ENCODE assay signal across 23 cellular contexts in genomic region chr5:64853777-64854176, GRCh38.
A peak's percentile ranks its signal among the peaks of the same experiment; 100 is the strongest.
DNase-seq lines count a peak whose midpoint lies in the region; FAIRE-seq and TF ChIP-seq lines count a peak whose summit lies in the region.
"Had no signal": no experiment of that assay in that cellular context is flagged by ENCODE, and none has a peak within 500 bp of the region (broad histone marks: within the 10 kb centered on the region; RNA-seq: fewer than 3 reads in every experiment).

No MANE protein-coding gene starts in this region.

- H3K4me1 Mint-ChIP-seq in endodermal cell (no peaks in the 10 kb centered on the region), progenitor cell of endocrine pancreas (ENCODE audit: low read depth) (no peaks in the 10 kb centered on the region)

- H3K4me1 ChIP-seq in MM.1S (ENCODE audit: low read length) (peaks cover 7% of the 10 kb centered on the region; the same call in 1 of the 2 replicates), endodermal cell (ENCODE audit: control insufficient read depth, insufficient read depth, low read length) (no peaks in the 10 kb centered on the region), ovary (ENCODE audit: insufficient read depth) (no peaks in the 10 kb centered on the region)
- H3K4me1 ChIP-seq: A549; BLaER1 treated with 17β-estradiol and CSF1 and Interleukin-3, amounts not matched to agents 10 nM and 100 nM; Caco-2 had no signal

- no peak for TF ChIP-seq EP300 in ovary (IDR thresholded peaks at IDR 0.05)

- H3K9me3 ChIP-seq in MM.1S (replicated peaks; ENCODE audit: insufficient read depth, low read length) = no peaks in the 10 kb centered on the region
- no peaks in the 10 kb centered on the region for H3K9me3 ChIP-seq in endodermal cell (ENCODE audit: control insufficient read depth, low read length)
- H3K9me3 ChIP-seq in ovary = no peaks in the 10 kb centered on the region
- H3K9me3 ChIP-seq: A549; BLaER1 treated with 17β-estradiol and CSF1 and Interleukin-3, amounts not matched to agents 10 nM and 100 nM; Caco-2 had no signal

- no peaks in the 10 kb centered on the region for H3K9me3 Mint-ChIP-seq in endodermal cell
- peaks cover 4% of the 10 kb centered on the region for H3K9me3 Mint-ChIP-seq in progenitor cell of endocrine pancreas (ENCODE audit: low read depth)
- H3K9me3 Mint-ChIP-seq: CD4-positive, alpha-beta T cell; CD8-positive, alpha-beta T cell had no signal

- no peak for TF ChIP-seq POLR2A in ovary (IDR thresholded peaks at IDR 0.05)

- 0 out of 2 replicates have a peak, but pooled peaks cover 2% of the 10 kb centered on the region for H3F3A ChIP-seq in MM.1S (ENCODE audit: insufficient read depth, low read length)

- TF ChIP-seq CTCF in MM.1S (IDR thresholded peaks at IDR 0.05; ENCODE audit: low read length) (no peak), endodermal cell (conservative IDR thresholded peaks at IDR 0.05) (no peak), progenitor cell of endocrine pancreas (IDR thresholded peaks at IDR 0.05; ENCODE audit: unreplicated experiment) (no peak), ovary (IDR thresholded peaks at IDR 0.05) (no peak)

- H3K4me3 ChIP-seq in MM.1S (ENCODE audit: low read length) = peak overlapping the region; percentile 19; the same call in 1 of the 2 replicates
- no peak overlapping the region for H3K4me3 ChIP-seq in endodermal cell (ENCODE audit: low read length)
- H3K4me3 ChIP-seq in H7 (ENCODE audit: insufficient read depth, low read depth, low read length) = no peak overlapping the region
- no peak overlapping the region for H3K4me3 ChIP-seq in ovary
- H3K4me3 ChIP-seq: A549; BLaER1 treated with 17β-estradiol and CSF1 and Interleukin-3, amounts not matched to agents 10 nM and 100 nM had no signal

- no peaks in the 10 kb centered on the region for H3K36me3 ChIP-seq in MM.1S (replicated peaks; ENCODE audit: insufficient read depth, low read length)
- H3K36me3 ChIP-seq in endodermal cell (ENCODE audit: control insufficient read depth, insufficient read depth, low read length) = peaks cover 56% of the 10 kb centered on the region
- H3K36me3 ChIP-seq in H7 (replicated peaks; ENCODE audit: control insufficient read depth, insufficient read depth, low read length) = no peaks in the 10 kb centered on the region
- H3K36me3 ChIP-seq in ovary = no peaks in the 10 kb centered on the region

- H2AFZ ChIP-seq in MM.1S (ENCODE audit: low read length) = no peak overlapping the region

- H3K79me2 ChIP-seq in MM.1S (ENCODE audit: low read length) = no peaks in the 10 kb centered on the region

- H3K27me3 ChIP-seq in MM.1S (replicated peaks; ENCODE audit: insufficient read depth, low read length) (no peaks in the 10 kb centered on the region), endodermal cell (ENCODE audit: control insufficient read depth, insufficient read depth, low read length, poor library complexity, severe bottlenecking) (no peaks in the 10 kb centered on the region), H7 (ENCODE audit: control insufficient read depth, insufficient read depth, low read length) (no peaks in the 10 kb centered on the region), ovary (no peaks in the 10 kb centered on the region)
- H3K27me3 ChIP-seq: BLaER1 treated with 17β-estradiol and CSF1 and Interleukin-3, amounts not matched to agents 10 nM and 100 nM had no signal

- H3K27me3 Mint-ChIP-seq in endodermal cell (ENCODE audit: insufficient read depth) (no peaks in the 10 kb centered on the region), progenitor cell of endocrine pancreas (no peaks in the 10 kb centered on the region)
- H3K27me3 Mint-ChIP-seq: B cell; CD4-positive, alpha-beta T cell had no signal

- H3K27ac ChIP-seq in MM.1S (ENCODE audit: low read length) (no peak overlapping the region), endodermal cell (ENCODE audit: low read depth, low read length) (no peak overlapping the region), ovary (no peak overlapping the region)
- H3K27ac ChIP-seq: 22Rv1; A549; BLaER1 treated with 17β-estradiol and CSF1 and Interleukin-3, amounts not matched to agents 10 nM and 100 nM; C4-2B had no signal

- intact Hi-C loops in ovary (cut with DNase I) = no loop called here

- FAIRE-seq in GM18507 (lab: Jason Lieb, UNC) = peak; percentile 33
- FAIRE-seq: A549, D721Med, G401.6, GM12891, GM19239 had no signal

- H4K20me1 ChIP-seq in MM.1S (ENCODE audit: insufficient read depth, low read length) = no peaks in the 10 kb centered on the region
- H4K20me1 ChIP-seq: BLaER1 treated with 17β-estradiol and CSF1 and Interleukin-3, amounts not matched to agents 10 nM and 100 nM had no signal

- H3K27ac Mint-ChIP-seq in endodermal cell (peak overlapping the region; percentile 46), progenitor cell of endocrine pancreas (peak overlapping the region; percentile 3)
- H3K27ac Mint-ChIP-seq: B cell; CD4-positive, alpha-beta T cell; CD8-positive, alpha-beta T cell had no signal

- WGBS in endodermal cell (ENCODE audit: insufficient coverage in 1 of 2, insufficient read length in 1 of 2), 2 experiments = 96 to 100% methylated on average over 2 to 5 of the region's 5 CpGs
- WGBS in ovary, 3 donors = 95 to 98% (median 95%) methylated on average over 5 of the region's 5 CpGs

- no peak for DNase-seq in GM18507 (ENCODE audit: extremely low spot score, insufficient read length, low read depth)
- DNase-seq in MM.1S = peak; percentile 75
- DNase-seq in endodermal cell = no peak
- no peak for DNase-seq in progenitor cell of endocrine pancreas (ENCODE audit: low spot score, unreplicated experiment)
- no peak for DNase-seq in H7
- DNase-seq in ovary = no peak
- DNase-seq in NCI-H2081 treated with DMSO at 0.1 percent for 48 hours (lab: John Stamatoyannopoulos, UW) = no peak
- DNase-seq: AML-193; Caco-2; Calu3; CD4-positive, alpha-beta T cell; CD8-positive, alpha-beta T cell; DMS79 treated with DMSO at 0.1 percent for 48 hours; GF-D8 had no signal

- no peaks in the 10 kb centered on the region for H3K9me2 ChIP-seq in MM.1S (replicated peaks; ENCODE audit: insufficient read depth, low read length)

- H3K4me2 ChIP-seq in MM.1S (ENCODE audit: low read depth, low read length) = peak overlapping the region; percentile 72
- H3K4me2 ChIP-seq: A549; BLaER1 treated with 17β-estradiol and CSF1 and Interleukin-3, amounts not matched to agents 10 nM and 100 nM had no signal

- H3K9ac ChIP-seq in MM.1S (ENCODE audit: low read length) (no peak overlapping the region), endodermal cell (ENCODE audit: extremely low read depth, low read length, poor library complexity, severe bottlenecking) (no peak overlapping the region)
- H3K9ac ChIP-seq: BLaER1 treated with 17β-estradiol and CSF1 and Interleukin-3, amounts not matched to agents 10 nM and 100 nM had no signal

- peaks cover 35% of the 10 kb centered on the region for H3K36me3 Mint-ChIP-seq in endodermal cell (ENCODE audit: low read depth)
- peaks cover 12% of the 10 kb centered on the region for H3K36me3 Mint-ChIP-seq in progenitor cell of endocrine pancreas (ENCODE audit: insufficient read depth)

- H3K4me3 Mint-ChIP-seq in endodermal cell (no peak overlapping the region), progenitor cell of endocrine pancreas (ENCODE audit: low read depth) (no peak overlapping the region)
- H3K4me3 Mint-ChIP-seq: B cell; CD4-positive, alpha-beta T cell; CD8-positive, alpha-beta T cell had no signal
